ENCODE assay signal across 10 cellular contexts in the genomic region with DNA sequence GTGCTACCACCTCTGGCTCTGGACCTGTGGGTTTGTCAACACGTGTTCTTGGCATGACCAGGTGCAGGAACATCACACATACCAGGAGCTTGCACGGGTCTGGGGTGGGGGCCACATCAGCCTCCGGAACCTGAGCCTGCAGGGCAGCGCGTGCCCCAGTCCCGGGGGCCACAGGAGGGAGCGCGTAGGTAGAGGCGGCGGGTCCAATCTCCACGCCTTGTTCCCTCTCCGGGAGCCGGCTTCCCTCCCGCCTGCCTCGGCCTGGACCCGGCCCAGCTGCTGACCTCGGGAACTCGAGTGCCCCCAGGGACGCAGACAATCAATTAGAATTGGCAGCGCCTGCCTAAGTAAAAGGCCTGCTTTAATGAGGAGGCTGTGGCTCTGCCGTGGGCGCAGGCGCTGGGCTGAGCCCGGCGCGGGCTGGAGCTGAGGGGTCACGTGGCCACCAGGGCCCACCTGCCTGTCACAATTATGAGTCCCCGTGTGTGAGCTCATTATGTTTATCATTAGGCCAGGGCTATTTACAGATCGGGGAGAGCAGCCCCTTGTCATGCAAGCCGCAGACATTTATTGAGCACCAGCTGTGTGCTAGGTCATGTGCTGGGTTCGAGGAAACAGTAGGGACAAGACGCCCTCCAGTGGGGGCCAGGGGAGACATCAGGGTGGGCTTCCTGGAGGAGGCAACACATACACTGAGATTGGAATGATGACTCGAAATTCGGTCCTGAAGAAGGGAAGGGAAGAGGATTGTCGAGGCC. TPM values are rescaled to one million over a fixed set of nuclear protein-coding genes. Genes with fewer than 3 reads are reported as not detected.
A peak's percentile ranks its signal among the peaks of the same experiment; 100 is the strongest.
DNase-seq lines count a peak whose midpoint lies in the region; ATAC-seq, FAIRE-seq and TF ChIP-seq lines count a peak whose summit lies in the region.
"Had no signal": no experiment of that assay in that cellular context is flagged by ENCODE, and none has a peak within 500 bp of the region (broad histone marks: within the 10 kb centered on the region; RNA-seq: fewer than 3 reads in every experiment).

No MANE protein-coding gene starts in this region.

- H3K36me3 Mint-ChIP-seq in stimulated activated effector memory CD8-positive, alpha-beta T cell treated with anti-CD3 and anti-CD28 coated beads, Interleukin-12 subunit alpha, Interleukin-12 subunit beta, amount 100 ng/mL, for 72 hours: no peaks in the 10 kb centered on the region
- no peaks in the 10 kb centered on the region for H3K36me3 Mint-ChIP-seq in chondrocyte (ENCODE audit: low read depth)

- H3K27me3 ChIP-seq in OCI-LY1 (ENCODE audit: insufficient read depth, low read length) (peaks cover 13% of the 10 kb centered on the region; the same call in 1 of the 2 replicates), right cardiac atrium (ENCODE audit: control insufficient read depth, insufficient read depth) (no peaks in the 10 kb centered on the region), Karpas-422 (ENCODE audit: low read length) (no peaks in the 10 kb centered on the region)

- no peak for FAIRE-seq in RCC 7860 (lab: Jason Lieb, UNC)

- DNase-seq in DMS53 (lab: John Stamatoyannopoulos, UW) (peak; percentile 63), DMS53 treated with DMSO at 0.1 percent for 48 hours (lab: John Stamatoyannopoulos, UW; ENCODE audit: unreplicated experiment) (no peak), right cardiac atrium (peak; percentile 46 to 91 (median 86)), RCC 7860 (ENCODE audit: low spot score) (no peak), chondrocyte (ENCODE audit: low spot score) (no peak), Karpas-422 (no peak)
- no peak for DNase-seq in stimulated activated effector memory CD8-positive, alpha-beta T cell treated with anti-CD3 and anti-CD28 coated beads, Interleukin-12 subunit alpha, Interleukin-12 subunit beta, amount 100 ng/mL, for 72 hours (ENCODE audit: low spot score in 2 of 2)
- DNase-seq: SW 1271 had no signal

- no peak overlapping the region for H3K27ac Mint-ChIP-seq in stimulated activated effector memory CD8-positive, alpha-beta T cell treated with anti-CD3 and anti-CD28 coated beads, Interleukin-12 subunit alpha, Interleukin-12 subunit beta, amount 100 ng/mL, for 72 hours
- H3K27ac Mint-ChIP-seq in chondrocyte (ENCODE audit: unreplicated experiment): no peak overlapping the region

- peaks cover 13% of the 10 kb centered on the region for H3K27me3 Mint-ChIP-seq in chondrocyte (ENCODE audit: low read depth)

- peak; percentile 18; the same call in 1 of the 2 replicates for TF ChIP-seq CTCF in OCI-LY1 (IDR thresholded peaks at IDR 0.05; ENCODE audit: low read length)
- TF ChIP-seq CTCF in chondrocyte (IDR thresholded peaks at IDR 0.05): no peak

- H4K20me1 ChIP-seq in OCI-LY1 (ENCODE audit: insufficient read depth, low read length) (no peaks in the 10 kb centered on the region), Karpas-422 (ENCODE audit: insufficient read depth, low read depth, low read length) (no peaks in the 10 kb centered on the region)

- no peaks in the 10 kb centered on the region for H3K9me3 Mint-ChIP-seq in stimulated activated effector memory CD8-positive, alpha-beta T cell treated with anti-CD3 and anti-CD28 coated beads, Interleukin-12 subunit alpha, Interleukin-12 subunit beta, amount 100 ng/mL, for 72 hours
- H3K9me3 Mint-ChIP-seq in chondrocyte (ENCODE audit: low read depth): no peaks in the 10 kb centered on the region

- no peak overlapping the region for H3K4me3 Mint-ChIP-seq in stimulated activated effector memory CD8-positive, alpha-beta T cell treated with anti-CD3 and anti-CD28 coated beads, Interleukin-12 subunit alpha, Interleukin-12 subunit beta, amount 100 ng/mL, for 72 hours
- no peak overlapping the region for H3K4me3 Mint-ChIP-seq in chondrocyte (ENCODE audit: unreplicated experiment)

- intact Hi-C loops in right cardiac atrium (cut with DNase I): no loop called here

- H3K36me3 ChIP-seq in OCI-LY1 (ENCODE audit: insufficient read depth, low read length) (no peaks in the 10 kb centered on the region), Karpas-422 (ENCODE audit: insufficient read depth, low read length) (no peaks in the 10 kb centered on the region)

- no peaks in the 10 kb centered on the region for H3F3A ChIP-seq in OCI-LY1 (ENCODE audit: insufficient read depth, low read length)

- ATAC-seq in right cardiac atrium: peak; percentile 72 to 75
- peak; percentile 46 for ATAC-seq in stimulated activated effector memory CD8-positive, alpha-beta T cell treated with anti-CD3 and anti-CD28 coated beads, Interleukin-12 subunit alpha, Interleukin-12 subunit beta, amount 100 ng/mL, for 72 hours

- H3K9me3 ChIP-seq in OCI-LY1 (ENCODE audit: low read length): no peaks in the 10 kb centered on the region
- no peaks in the 10 kb centered on the region for H3K9me3 ChIP-seq in right cardiac atrium (ENCODE audit: control insufficient read depth, low read length)
- H3K9me3 ChIP-seq in Karpas-422 (ENCODE audit: low read length): no peaks in the 10 kb centered on the region

- no peak overlapping the region for H3K27ac ChIP-seq in OCI-LY1 (ENCODE audit: low read depth, low read length, poor library complexity, severe bottlenecking)
- H3K27ac ChIP-seq in right cardiac atrium (ENCODE audit: low read length): no peak overlapping the region
- H3K27ac ChIP-seq in Karpas-422 (ENCODE audit: low read length): no peak overlapping the region
- H3K27ac ChIP-seq: 22Rv1 had no signal

- no peaks in the 10 kb centered on the region for H3K79me2 ChIP-seq in OCI-LY1 (ENCODE audit: insufficient read depth, low read length)
- H3K79me2 ChIP-seq in Karpas-422 (ENCODE audit: low read length): no peaks in the 10 kb centered on the region

- H3K4me2 ChIP-seq in OCI-LY1 (ENCODE audit: low read length) (peak overlapping the region; percentile 34; the same call in 1 of the 2 replicates), Karpas-422 (ENCODE audit: low read depth, low read length, poor library complexity, severe bottlenecking) (no peak overlapping the region)

- H3K9ac ChIP-seq in OCI-LY1 (ENCODE audit: low read length) (no peak overlapping the region), Karpas-422 (ENCODE audit: low read length) (no peak overlapping the region)

- WGBS in right cardiac atrium: 11% methylated on average over 35 of the region's 35 CpGs

- no peaks in the 10 kb centered on the region for H3K4me1 Mint-ChIP-seq in stimulated activated effector memory CD8-positive, alpha-beta T cell treated with anti-CD3 and anti-CD28 coated beads, Interleukin-12 subunit alpha, Interleukin-12 subunit beta, amount 100 ng/mL, for 72 hours
- H3K4me1 Mint-ChIP-seq in chondrocyte (ENCODE audit: low read depth): peaks cover 11% of the 10 kb centered on the region

- H3K4me3 ChIP-seq in OCI-LY1 (ENCODE audit: low read depth, low read length, poor library complexity, severe bottlenecking): peak overlapping the region; percentile 13
- no peak overlapping the region for H3K4me3 ChIP-seq in right cardiac atrium (ENCODE audit: low read length)
- H3K4me3 ChIP-seq in Karpas-422 (ENCODE audit: low read length): no peak overlapping the region

- H2AFZ ChIP-seq in OCI-LY1 (ENCODE audit: low read length) (no peak overlapping the region), Karpas-422 (ENCODE audit: low read length) (no peak overlapping the region)

- H3K4me1 ChIP-seq in OCI-LY1 (ENCODE audit: insufficient read depth, low read length, severe bottlenecking): peaks cover 12% of the 10 kb centered on the region
- no peaks in the 10 kb centered on the region for H3K4me1 ChIP-seq in right cardiac atrium (ENCODE audit: control insufficient read depth, insufficient read depth, low read length)
- peaks cover 9% of the 10 kb centered on the region for H3K4me1 ChIP-seq in Karpas-422 (ENCODE audit: low read length)

- H3K9me2 ChIP-seq in OCI-LY1 (ENCODE audit: low read depth, low read length) (no peaks in the 10 kb centered on the region), Karpas-422 (replicated peaks; ENCODE audit: insufficient read depth, low read length) (no peaks in the 10 kb centered on the region)

RNA-seq across cellular contexts. Expression of a gene that starts 32.2 kb away (rescaled TPM):
- total RNA-seq in right cardiac atrium: 1 to 10 TPM; 2.8 to 5.6 (median 4.6) TPM
- 6.0 TPM for polyA plus RNA-seq in right cardiac atrium
- total RNA-seq in chondrocyte: 2.0 to 4.2 TPM (median 3.9 TPM) in 3 replicates
- 1.8 and 9.0 TPM in 2 replicates for total RNA-seq in Karpas-422 (2014; rRNA removed; shearing (Covaris generic); ENCODE audit: low replicate concordance)

RNA-seq across cellular contexts. Expression of a gene that starts 47.6 kb away (rescaled TPM):
- total RNA-seq in right cardiac atrium (10 to 100 TPM in 1 of 4 donors, 1 to 10 TPM in 3; 4.2 to 10.4 (median 7.9) TPM), chondrocyte (4.2 to 5.3 TPM (median 4.3 TPM) in 3 replicates)
- 11.5 TPM for polyA plus RNA-seq in right cardiac atrium
- total RNA-seq in Karpas-422 (2014; rRNA removed; shearing (Covaris generic); ENCODE audit: low replicate concordance): not detected in 2 replicates

Comparison
In these comparisons a context has a peak if more than half of its experiments do, and no peak if none do; other contexts are left out.
1. DNase-seq: peak in DMS53 (single experiment) and right cardiac atrium (3 of 3); none in DMS53 treated with DMSO at 0.1 percent for 48 hours (single experiment), stimulated activated effector memory CD8-positive, alpha-beta T cell treated with anti-CD3 and anti-CD28 coated beads, Interleukin-12 subunit alpha, Interleukin-12 subunit beta, amount 100 ng/mL, for 72 hours (0 of 2), RCC 7860 (single experiment), chondrocyte (single experiment) and Karpas-422 (single experiment).